Comparison of ENCODE assay signal across 8 cellular contexts in genomic region chr5:151078490-151079262, GRCh38. TPM values are rescaled to one million over a fixed set of nuclear protein-coding genes. Genes with fewer than 3 reads are reported as not detected.
A peak's percentile ranks its signal among the peaks of the same experiment; 100 is the strongest.
DNase-seq lines count a peak whose midpoint lies in the region; ATAC-seq and TF ChIP-seq lines count a peak whose summit lies in the region.

No MANE protein-coding gene starts in this region.

- peak overlapping the region; percentile 21 for H3K4me3 Mint-ChIP-seq in endothelial cell (ENCODE audit: unreplicated experiment)

- H3K27me3 Mint-ChIP-seq in endothelial cell (ENCODE audit: unreplicated experiment) = peaks cover 16% of the 10 kb centered on the region

- peak; percentile 48 for ATAC-seq in GM18867 (IDR thresholded peaks at IDR 0.05; ENCODE audit: unreplicated experiment)
- peak; percentile 55 for ATAC-seq in HG02981 (IDR thresholded peaks at IDR 0.05; ENCODE audit: unreplicated experiment)

- H3K4me1 Mint-ChIP-seq in endothelial cell (ENCODE audit: unreplicated experiment) = peaks cover 27% of the 10 kb centered on the region

- H3K9me3 Mint-ChIP-seq in endothelial cell (ENCODE audit: unreplicated experiment) = no peaks in the 10 kb centered on the region

- DNase-seq in activated CD4-positive, alpha-beta T cell treated with anti-CD3 and anti-CD28 coated beads for 1 hour = peak; percentile 36
- DNase-seq in endothelial cell (ENCODE audit: low spot score) (no peak), NCI-H1092 treated with DMSO at 0.1 percent for 48 hours (lab: John Stamatoyannopoulos, UW) (no peak), GOT3 (lab: John Stamatoyannopoulos, UW) (no peak), NOMO-1 treated with DMSO at 0.1 percent for 48 hours (lab: John Stamatoyannopoulos, UW; ENCODE audit: unreplicated experiment) (no peak)
- peak; percentile 71 for DNase-seq in stimulated activated CD4-positive, alpha-beta T cell treated with anti-CD3 and anti-CD28 coated beads, Interleukin-4, amount 100 ng/mL, for 1 hour

- no peak for TF ChIP-seq CTCF in endothelial cell (IDR thresholded peaks at IDR 0.05; ENCODE audit: unreplicated experiment)

- H3K27ac Mint-ChIP-seq in endothelial cell (ENCODE audit: unreplicated experiment) = no peak overlapping the region

- H3K36me3 Mint-ChIP-seq in endothelial cell (ENCODE audit: low read depth, unreplicated experiment) = peaks cover 25% of the 10 kb centered on the region

RNA-seq across cellular contexts. Expression of gene TNIP1, which starts 2.2 kb away (rescaled TPM):
- 76.0 TPM for total RNA-seq in endothelial cell (ENCODE audit: unreplicated experiment)

RNA-seq across cellular contexts. Expression of gene GPX3, which starts 58.3 kb away (rescaled TPM):
- 32.5 TPM for total RNA-seq in endothelial cell (ENCODE audit: unreplicated experiment)

Comparison
In these comparisons a context has a peak if more than half of its experiments do, and no peak if none do; other contexts are left out.
1. DNase-seq: peak in activated CD4-positive, alpha-beta T cell treated with anti-CD3 and anti-CD28 coated beads for 1 hour (single experiment) and stimulated activated CD4-positive, alpha-beta T cell treated with anti-CD3 and anti-CD28 coated beads, Interleukin-4, amount 100 ng/mL, for 1 hour (single experiment); none in endothelial cell (single experiment), NCI-H1092 treated with DMSO at 0.1 percent for 48 hours (single experiment), GOT3 (single experiment) and NOMO-1 treated with DMSO at 0.1 percent for 48 hours (single experiment).